ENCODE assay signal across 8 cellular contexts in genomic region chr19:49877020-49877878, GRCh38. TPM values are rescaled to one million over a fixed set of nuclear protein-coding genes. Genes with fewer than 3 reads are reported as not detected.
A peak's percentile ranks its signal among the peaks of the same experiment; 100 is the strongest.
DNase-seq lines count a peak whose midpoint lies in the region; ATAC-seq and TF ChIP-seq lines count a peak whose summit lies in the region.

Gene AKT1S1 (minus strand): TSS chr19:49877355. CDS start chr19:49873295, 4,060 bp downstream.
Gene TBC1D17 (plus strand): TSS chr19:49877702. CDS start chr19:49877724, 22 bp downstream.

- H3K4me3 ChIP-seq in GM12875 (ENCODE audit: low read depth, low read length): peak within 1 kb of the TSS; percentile 100
- H3K4me3 ChIP-seq in ovary: peak within 1 kb of the TSS; percentile 85
- H3K4me3 ChIP-seq in thyroid gland (replicated peaks in 1 of 3): peak within 1 kb of the TSS; percentile 65 to 99 (median 96)

- peaks cover 30% of the 10 kb centered on the region for H3K4me1 Mint-ChIP-seq in activated naive CD8-positive, alpha-beta T cell treated with anti-CD3 and anti-CD28 coated beads, Interleukin-2, amount 50 U/mL, for 24 hours

- peak within 1 kb of the TSS; percentile 97 to 99 for H3K27ac ChIP-seq in ovary
- H3K27ac ChIP-seq in thyroid gland: peak within 1 kb of the TSS; percentile 98 to 100 (median 98)

- no peak within 1 kb of the TSS for H3K27ac Mint-ChIP-seq in activated naive CD8-positive, alpha-beta T cell treated with anti-CD3 and anti-CD28 coated beads, Interleukin-2, amount 50 U/mL, for 24 hours

- H3K36me3 ChIP-seq in ovary (no peaks in the 10 kb centered on the region), thyroid gland (peaks cover 22 to 30% of the 10 kb centered on the region in 2 donors)

- no peak within 1 kb of the TSS for H3K4me3 Mint-ChIP-seq in activated naive CD8-positive, alpha-beta T cell treated with anti-CD3 and anti-CD28 coated beads, Interleukin-2, amount 50 U/mL, for 24 hours

- ATAC-seq in HG02763 (IDR thresholded peaks at IDR 0.05; ENCODE audit: unreplicated experiment) (peak; percentile 55), Right ventricle myocardium inferior (peak; percentile 83)
- peak; percentile 77 for ATAC-seq in activated naive CD8-positive, alpha-beta T cell treated with anti-CD3 and anti-CD28 coated beads, Interleukin-2, amount 50 U/mL, for 24 hours

- intact Hi-C loops in Right ventricle myocardium inferior (cut with DNase I) (loop anchor here (1.0 to 10.0 kb wide), 4 partner anchors 60 to 382 kb away; partner anchors contain the start of genes PRMT1 and RPS11), ovary (cut with DNase I) (no loop called here), thyroid gland (cut with DNase I) (loop anchor here (10.0 kb wide), 1 partner anchor 112 kb away; the partner anchor contains the start of genes AP2A1 and TSKS)

- 0 to 1% (median 0%) methylated on average over 60 to 61 of the region's 61 CpGs for WGBS in ovary, 3 donors
- 1% methylated on average over 48 to 50 of the region's 61 CpGs for WGBS in thyroid gland, 2 donors

- H3K27me3 Mint-ChIP-seq in activated naive CD8-positive, alpha-beta T cell treated with anti-CD3 and anti-CD28 coated beads, Interleukin-2, amount 50 U/mL, for 24 hours: no peaks in the 10 kb centered on the region

- no peaks in the 10 kb centered on the region for H3K9me3 Mint-ChIP-seq in activated naive CD8-positive, alpha-beta T cell treated with anti-CD3 and anti-CD28 coated beads, Interleukin-2, amount 50 U/mL, for 24 hours

- H3K36me3 Mint-ChIP-seq in activated naive CD8-positive, alpha-beta T cell treated with anti-CD3 and anti-CD28 coated beads, Interleukin-2, amount 50 U/mL, for 24 hours (ENCODE audit: low read depth): peaks cover 14% of the 10 kb centered on the region

- no peaks in the 10 kb centered on the region for H3K9me3 ChIP-seq in ovary
- H3K9me3 ChIP-seq in thyroid gland: no peaks in the 10 kb centered on the region

- TF ChIP-seq POLR2A in ovary (IDR thresholded peaks at IDR 0.05) (peak; percentile 96), thyroid gland (IDR thresholded peaks at IDR 0.05) (peak; percentile 90 to 93)

- H3K27me3 ChIP-seq in ovary (no peaks in the 10 kb centered on the region), thyroid gland (no peaks in the 10 kb centered on the region)

- peak; percentile 97 for DNase-seq in NCI-H1417 treated with DMSO at 0.1 percent for 48 hours (lab: John Stamatoyannopoulos, UW)
- DNase-seq in SW 1271 (lab: John Stamatoyannopoulos, UW): peak; percentile 94 to 98
- DNase-seq in activated naive CD8-positive, alpha-beta T cell treated with anti-CD3 and anti-CD28 coated beads, Interleukin-2, amount 50 U/mL, for 24 hours: peak; percentile 97
- DNase-seq in Right ventricle myocardium inferior (ENCODE audit: missing footprints): peak; percentile 99
- DNase-seq in ovary: peak; percentile 99 to 100 (median 99)
- DNase-seq in thyroid gland: peak; percentile 99

- H3K4me1 ChIP-seq in ovary (ENCODE audit: insufficient read depth) (no peaks in the 10 kb centered on the region), thyroid gland (peaks cover 15 to 19% of the 10 kb centered on the region in 2 donors)

- TF ChIP-seq CTCF in GM12875 (IDR thresholded peaks at IDR 0.05; ENCODE audit: borderline replicate concordance, insufficient read depth, low read depth, low read length) (no peak), ovary (IDR thresholded peaks at IDR 0.05) (no peak), thyroid gland (IDR thresholded peaks at IDR 0.05) (no peak)

- no peak for TF ChIP-seq EP300 in ovary (IDR thresholded peaks at IDR 0.05)

RNA-seq across cellular contexts. Expression of gene AKT1S1, which starts in this region (rescaled TPM):
- total RNA-seq in Right ventricle myocardium inferior (37.2 TPM), ovary (10 to 100 TPM; 10.6 to 45.3 (median 30.0) TPM), thyroid gland (10 to 100 TPM; 16.7 to 26.0 (median 21.5) TPM)
- polyA plus RNA-seq in ovary: 10 to 100 TPM; 24.3 to 34.8 TPM

RNA-seq across cellular contexts. Expression of gene TBC1D17, which starts in this region (rescaled TPM):
- 44.9 TPM for total RNA-seq in Right ventricle myocardium inferior
- total RNA-seq in ovary: 10 to 100 TPM; 23.1 to 77.5 (median 49.8) TPM
- polyA plus RNA-seq in ovary: 10 to 100 TPM; 41.3 to 66.9 TPM
- total RNA-seq in thyroid gland: 10 to 100 TPM; 28.5 to 41.9 (median 39.7) TPM

Comparison
In these comparisons a context has a peak if more than half of its experiments do, and no peak if none do; other contexts are left out.
1. Peak in every context shown above with its lines: DNase-seq, ATAC-seq, H3K4me3 ChIP-seq and H3K27ac ChIP-seq.
2. intact Hi-C loops: an anchor here in Right ventricle myocardium inferior (1.0 to 10.0 kb wide) and thyroid gland (10.0 kb wide); none called in ovary.